Comparison of ENCODE assay signal across 26 cellular contexts in the genomic region with DNA sequence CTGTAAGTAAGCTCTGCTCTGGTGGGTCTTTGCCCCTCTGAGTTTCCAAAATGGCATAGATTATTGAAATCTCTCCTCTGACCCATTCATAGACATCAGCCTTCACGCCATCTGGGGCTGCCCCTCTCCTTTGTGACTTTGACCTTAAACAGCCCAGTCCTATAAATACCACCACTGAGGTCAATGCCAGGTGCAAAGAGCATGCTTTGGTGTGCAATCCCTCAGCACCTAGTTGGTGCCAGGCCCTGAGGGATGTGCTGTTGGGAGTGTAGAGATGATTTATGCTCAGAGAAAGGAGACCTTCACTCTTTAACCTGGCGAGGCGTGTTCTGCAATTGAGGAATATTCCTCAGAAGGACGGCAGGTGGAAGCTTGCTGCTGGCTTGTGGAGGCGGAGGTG.
"Had no signal": no experiment of that assay in that cellular context is flagged by ENCODE, and none has a peak within 500 bp of the region (broad histone marks: within the 10 kb centered on the region; RNA-seq: fewer than 3 reads in every experiment).

No MANE protein-coding gene starts in this region.

- H3K4me2 ChIP-seq: KMS-11, PC-9 had no signal

- H2AFZ ChIP-seq: PC-9 had no signal

- H3K27me3 ChIP-seq: SJCRH30 had no signal

- H3K36me3 ChIP-seq: SJCRH30 had no signal

- H3K27ac ChIP-seq: KMS-11, PC-9, RWPE1, SJCRH30, SK-N-MC had no signal

- H3K9ac ChIP-seq: KMS-11 had no signal

- DNase-seq: MV-4-11, NCI-H1092, NCI-H1105, NCI-H1417 treated with DMSO at 0.1 percent for 48 hours, NCI-H1436 treated with DMSO at 0.1 percent for 48 hours, NCI-H1694 treated with DMSO at 0.1 percent for 48 hours, NCI-H187 treated with DMSO at 0.1 percent for 48 hours, NCI-H2029, NCI-H2081, NCI-H2171 treated with DMSO at 0.1 percent for 48 hours, NCI-H2227 treated with DMSO at 0.1 percent for 48 hours, NCI-H345, NCI-H446, NCI-H524, NCI-H69, NCI-H748 treated with DMSO at 0.1 percent for 48 hours, NCI-H82, PC-9, SIG-M5, SJCRH30 had no signal

- ATAC-seq: Panc1, Right ventricle myocardium inferior, SK-N-SH treated with all-trans-retinoic acid at 6 μM for 48 hours had no signal

- H3K4me3 ChIP-seq: PC-9, SJCRH30, SK-N-MC had no signal

- H3K4me1 ChIP-seq: SJCRH30 had no signal
